8 cellular contexts compared by ENCODE assay signal in the genomic region with DNA sequence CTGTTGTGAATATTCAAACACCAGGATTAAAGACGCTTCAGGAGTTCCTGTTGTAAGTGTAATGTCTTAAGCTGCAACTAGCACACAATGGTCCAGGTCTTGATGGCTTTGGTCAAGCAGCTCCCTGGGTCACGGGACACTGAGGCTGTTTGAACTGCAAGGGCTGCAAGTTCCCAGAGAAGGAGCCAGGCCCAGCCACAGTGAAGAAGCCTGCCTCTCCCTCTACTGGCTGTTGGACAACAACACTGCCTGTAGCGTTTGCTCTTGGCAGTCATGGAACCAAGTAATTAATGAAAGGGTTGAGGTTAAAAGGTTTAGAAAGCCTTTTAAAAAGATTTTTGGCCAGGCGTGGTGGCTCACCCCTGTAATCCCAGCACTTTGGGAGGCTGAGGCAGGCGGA. TPM values are rescaled to one million over a fixed set of nuclear protein-coding genes. Genes with fewer than 3 reads are reported as not detected.
DNase-seq lines count a peak whose midpoint lies in the region; ATAC-seq, FAIRE-seq and TF ChIP-seq lines count a peak whose summit lies in the region.
"Had no signal": no experiment of that assay in that cellular context is flagged by ENCODE, and none has a peak within 500 bp of the region (broad histone marks: within the 10 kb centered on the region; RNA-seq: fewer than 3 reads in every experiment).

No MANE protein-coding gene starts in this region.

- no peak overlapping the region for H3K23ac ChIP-seq in H9 (ENCODE audit: insufficient read length, low read depth, low read length)

- no peak overlapping the region for H3K4me3 Mint-ChIP-seq in H9

- FAIRE-seq in small intestine (lab: Jason Lieb, UNC), result no peak

- H3K79me2 ChIP-seq in H9 (ENCODE audit: insufficient read depth, low read length), result no peaks in the 10 kb centered on the region

- no peaks in the 10 kb centered on the region for H3K79me1 ChIP-seq in H9 (ENCODE audit: insufficient read depth, low read depth, low read length, poor library complexity, severe bottlenecking)

- H2BK20ac ChIP-seq in H9 (ENCODE audit: low read depth, low read length, poor library complexity, severe bottlenecking), result no peak overlapping the region

- peak; percentile 73 for ATAC-seq in RWPE2 (ENCODE audit: low read depth)
- no peak for ATAC-seq in GM19395 (IDR thresholded peaks at IDR 0.05; ENCODE audit: unreplicated experiment)

- H3K36me3 ChIP-seq in RWPE2 (ENCODE audit: low read depth) (no peaks in the 10 kb centered on the region), small intestine (ENCODE audit: control insufficient read depth in 2 of 2, insufficient read depth in 2 of 2, low read length in 2 of 2) (no peaks in the 10 kb centered on the region)

- H3K4ac ChIP-seq in H9 (ENCODE audit: low read depth, low read length), result no peak overlapping the region

- peak overlapping the region; percentile 63 for H4K5ac ChIP-seq in H9 (ENCODE audit: insufficient read length, low read depth, low read length)

- H3K36me3 Mint-ChIP-seq in H9 (ENCODE audit: insufficient read depth in 1 of 3, low read depth in 3 of 3), result no peaks in the 10 kb centered on the region

- no peak overlapping the region for H4K91ac ChIP-seq in H9 (ENCODE audit: insufficient read length, low read depth, low read length)

- H2BK120ac ChIP-seq in H9 (ENCODE audit: low read depth, low read length, poor library complexity, severe bottlenecking), result no peak overlapping the region

- no peak overlapping the region for H3K56ac ChIP-seq in H9 (ENCODE audit: insufficient read length, low read depth, low read length)

- WGBS in H9 (ENCODE audit: extremely low coverage, insufficient read length, low lambda C conversion rate), result no CpG with 5 or more reads among the region's 5 CpGs
- 55 to 67% (median 62%) methylated on average over 5 of the region's 5 CpGs for WGBS in small intestine, 3 donors

- no peak overlapping the region for H3T11ph ChIP-seq in H9 (ENCODE audit: low read length)

- H2AFZ ChIP-seq in H9 (ENCODE audit: low read length), result no peak overlapping the region

- H3K27me3 ChIP-seq in H9 (ENCODE audit: insufficient read depth, low read length) (no peaks in the 10 kb centered on the region), RWPE2 (ENCODE audit: insufficient read depth, poor library complexity, severe bottlenecking) (no peaks in the 10 kb centered on the region), small intestine (ENCODE audit: control insufficient read depth in 2 of 2, insufficient read depth in 2 of 2, low read length in 2 of 2) (no peaks in the 10 kb centered on the region)

- peaks cover 5% of the 10 kb centered on the region for H3K27me3 Mint-ChIP-seq in H9 (ENCODE audit: low read depth)

- H2BK5ac ChIP-seq in H9 (ENCODE audit: insufficient read length, low read length), result no peak overlapping the region

- 0 out of 4 replicates have a peak, but pooled peaks cover 0 to 4% of the 10 kb centered on the region in 2 experiments for H3K4me1 Mint-ChIP-seq in H9

- H4K8ac ChIP-seq in H9 (replicated peaks; ENCODE audit: insufficient read length, low read depth, low read length), result no peak overlapping the region

- H3K18ac ChIP-seq in H9 (ENCODE audit: insufficient read length, low read depth, low read length), result no peak overlapping the region

- H3K27ac ChIP-seq in H9 (ENCODE audit: insufficient read length, low read depth, low read length), result no peak overlapping the region
- no peak overlapping the region for H3K27ac ChIP-seq in RWPE2 (ENCODE audit: poor library complexity, severe bottlenecking)
- no peak overlapping the region for H3K27ac ChIP-seq in small intestine (ENCODE audit: low read depth in 1 of 2, low read length in 1 of 2)

- no peaks in the 10 kb centered on the region for H3K9me3 ChIP-seq in H9 (ENCODE audit: control insufficient read depth, low read depth, low read length)
- H3K9me3 ChIP-seq in RWPE2 (ENCODE audit: severe bottlenecking), result no peaks in the 10 kb centered on the region
- no peaks in the 10 kb centered on the region for H3K9me3 ChIP-seq in small intestine (ENCODE audit: control insufficient read depth, low read depth)

- H3K23me2 ChIP-seq in H9 (ENCODE audit: insufficient read length, low read depth, low read length, poor library complexity, severe bottlenecking), result no peaks in the 10 kb centered on the region

- TF ChIP-seq CTCF in H9 (conservative IDR thresholded peaks at IDR 0.05), result peak; percentile 51
- TF ChIP-seq CTCF in RWPE2 (IDR thresholded peaks at IDR 0.05; ENCODE audit: poor library complexity, severe bottlenecking), result peak; percentile 54

- no peak overlapping the region for H3K14ac ChIP-seq in H9 (ENCODE audit: insufficient read depth, low read length)

- no peaks in the 10 kb centered on the region for H3K9me3 Mint-ChIP-seq in H9

- DNase-seq in H9 (peak; percentile 55), RWPE2 (ENCODE audit: low spot score) (no peak), globus pallidus (ENCODE audit: low spot score) (peak; percentile 18), small intestine (peak; percentile 37), NCI-H345 treated with DMSO at 0.1 percent for 48 hours (lab: John Stamatoyannopoulos, UW; ENCODE audit: unreplicated experiment) (no peak)
- DNase-seq in stimulated activated CD4-positive, alpha-beta T cell treated with anti-CD3 and anti-CD28 coated beads, Interleukin-15, amount 100 ng/mL, for 24 hours, result no peak
- DNase-seq: NCI-H1417 treated with DMSO at 0.1 percent for 48 hours had no signal

- H2BK12ac ChIP-seq in H9 (ENCODE audit: insufficient read length, low read depth, low read length), result no peak overlapping the region

- no peak overlapping the region for H2AK5ac ChIP-seq in H9 (ENCODE audit: insufficient read length, low read length)

- H2BK15ac ChIP-seq in H9 (ENCODE audit: low read depth, low read length), result no peak overlapping the region

- H3K4me3 ChIP-seq in RWPE2 (ENCODE audit: severe bottlenecking) (no peak overlapping the region), small intestine (ENCODE audit: low read depth in 1 of 2, low read length in 2 of 2) (no peak overlapping the region)

- no peaks in the 10 kb centered on the region for H3K4me1 ChIP-seq in H9 (ENCODE audit: insufficient read depth, low read length)
- peaks cover 6% of the 10 kb centered on the region for H3K4me1 ChIP-seq in RWPE2 (ENCODE audit: insufficient read depth, poor library complexity, severe bottlenecking)
- no peaks in the 10 kb centered on the region for H3K4me1 ChIP-seq in small intestine (ENCODE audit: control insufficient read depth in 2 of 2, insufficient read depth in 1 of 2, low read depth in 1 of 2, low read length in 1 of 2)

- no peak overlapping the region for H3K4me2 ChIP-seq in H9 (ENCODE audit: insufficient read depth, insufficient read length, low read length)

- H3K9ac ChIP-seq in H9 (ENCODE audit: extremely low read depth, insufficient read length, low read length), result no peak overlapping the region

- no peak overlapping the region for H3K27ac Mint-ChIP-seq in H9

- no peaks in the 10 kb centered on the region for H4K20me1 ChIP-seq in H9 (ENCODE audit: control insufficient read depth, insufficient read depth, insufficient read length)

RNA-seq across cellular contexts. Expression of gene GUSB, which starts 31.9 kb away (rescaled TPM):
- 62.0 and 63.4 TPM in 2 replicates for total RNA-seq in H9 (2021)
- polyA plus RNA-seq in small intestine, result 10 to 100 TPM; 40.0 to 53.9 (median 42.4) TPM

Comparison
In these comparisons a context has a peak if more than half of its experiments do, and no peak if none do; other contexts are left out.
1. DNase-seq: peak in H9 (single experiment), globus pallidus (single experiment) and small intestine (single experiment); none in RWPE2 (single experiment), NCI-H345 treated with DMSO at 0.1 percent for 48 hours (single experiment) and stimulated activated CD4-positive, alpha-beta T cell treated with anti-CD3 and anti-CD28 coated beads, Interleukin-15, amount 100 ng/mL, for 24 hours (single experiment).